Comparison of ENCODE assay signal across 23 cellular contexts in the genomic region with DNA sequence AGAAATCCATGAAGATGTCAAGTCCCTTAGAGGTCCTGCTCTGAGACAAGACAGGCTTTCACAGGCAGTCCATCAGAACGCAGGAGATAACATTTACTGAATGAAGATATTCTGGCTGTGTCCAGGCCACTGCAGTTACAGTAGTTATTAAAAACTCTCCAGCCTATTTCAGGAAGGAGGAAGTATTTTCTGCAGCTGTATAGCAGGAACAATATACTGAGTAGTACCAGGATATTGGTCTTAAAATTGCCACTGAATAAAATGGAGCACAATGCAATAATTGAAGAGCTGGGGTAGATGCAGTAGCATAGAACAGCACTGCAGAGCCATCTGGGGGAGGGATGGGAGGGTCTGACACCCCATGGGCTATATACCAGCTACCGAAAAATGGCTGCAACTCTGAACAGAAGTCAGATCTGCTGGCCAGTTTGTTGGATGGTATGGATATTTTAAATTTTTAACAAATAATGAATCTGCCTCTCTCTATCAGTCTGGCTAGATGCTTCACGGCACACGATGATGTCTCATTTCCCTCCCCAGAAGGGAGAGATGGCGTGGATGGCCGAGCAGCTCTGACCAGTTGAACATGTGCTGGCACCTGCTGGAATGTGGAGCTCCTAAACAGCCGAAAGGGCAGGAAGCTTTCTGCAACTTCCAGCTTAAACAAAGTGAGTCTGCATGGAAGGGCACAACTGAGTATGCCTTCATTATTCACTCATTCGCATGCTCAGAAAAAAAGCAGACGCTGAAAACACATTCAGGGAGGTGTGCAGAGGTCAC.
"Had no signal": no experiment of that assay in that cellular context is flagged by ENCODE, and none has a peak within 500 bp of the region (broad histone marks: within the 10 kb centered on the region; RNA-seq: fewer than 3 reads in every experiment).

No MANE protein-coding gene starts in this region.

- H3K4me1 ChIP-seq: adrenal gland, ascending aorta, testis had no signal

- H3K27me3 ChIP-seq: adrenal gland, ascending aorta, brain microvascular endothelial cell, left lung, testis, upper lobe of left lung had no signal

- H3K4me3 ChIP-seq: adrenal gland, ascending aorta, left lung, testis, upper lobe of left lung had no signal

- H3K36me3 ChIP-seq: adrenal gland, ascending aorta, brain microvascular endothelial cell, left lung, upper lobe of left lung had no signal

- H3K27ac ChIP-seq: adrenal gland, ascending aorta, left lung, testis, upper lobe of left lung, VCaP had no signal

- FAIRE-seq: frontal cortex, islet of Langerhans had no signal

- ATAC-seq: activated CD4-positive, CD25-positive, alpha-beta regulatory T cell treated with anti-CD3 and anti-CD28 coated beads, Interleukin-2, amount 50 U/mL, for 24 hours; activated CD8-positive, alpha-beta memory T cell treated with anti-CD3 and anti-CD28 coated beads, Interleukin-2, amount 10 ng/mL, durations not matched to agents 7 days and 5 days; activated CD8-positive, alpha-beta T cell treated with anti-CD3 and anti-CD28 coated beads for 36 hours; activated naive CD4-positive, alpha-beta T cell treated with anti-CD3 and anti-CD28 coated beads, Interleukin-2, amount 50 U/mL, for 72 hours; activated T-helper 17 cell treated with anti-CD3 and anti-CD28 coated beads, Interleukin-2, amount 50 U/mL, for 72 hours; esophagus mucosa; left lung; natural killer cell; stimulated activated naive B cell treated with anti-CD40 and anti-IgM and Interleukin-4, amounts not matched to agents 10 μg/mL and 1 μg/mL and 100 μg/mL, for 72 hours; T-cell had no signal

- DNase-seq: activated CD4-positive, alpha-beta T cell treated with anti-CD3 and anti-CD28 coated beads, Interleukin-2, amount 10 ng/mL, durations not matched to agents 24 days and 14 days; activated CD8-positive, alpha-beta memory T cell treated with anti-CD3 and anti-CD28 coated beads, Interleukin-2, amount 10 ng/mL, durations not matched to agents 7 days and 5 days; activated CD8-positive, alpha-beta T cell treated with anti-CD3 and anti-CD28 coated beads for 36 hours; activated T-cell treated with anti-CD3 and anti-CD28 coated beads, Interleukin-2, amount 50 U/mL, for 24 hours; adrenal gland; effector memory CD4-positive, alpha-beta T cell; left lung; natural killer cell; stimulated activated CD4-positive, alpha-beta T cell treated with anti-CD3 and anti-CD28 coated beads, Interleukin-2, amount 100 ng/mL, for 48 hours; stimulated activated CD8-positive, alpha-beta memory T cell treated with anti-CD3 and anti-CD28 coated beads, Interleukin-4, amount 100 ng/mL, for 48 hours; stimulated activated naive B cell treated with anti-CD40 and anti-IgM and Interleukin-4, amounts not matched to agents 10 μg/mL and 1 μg/mL and 100 μg/mL, for 72 hours; T-cell; testis had no signal

- H3K9me3 ChIP-seq: adrenal gland, ascending aorta, left lung, testis, upper lobe of left lung had no signal
